ENCODE assay signal across 1 cellular context in the genomic region with DNA sequence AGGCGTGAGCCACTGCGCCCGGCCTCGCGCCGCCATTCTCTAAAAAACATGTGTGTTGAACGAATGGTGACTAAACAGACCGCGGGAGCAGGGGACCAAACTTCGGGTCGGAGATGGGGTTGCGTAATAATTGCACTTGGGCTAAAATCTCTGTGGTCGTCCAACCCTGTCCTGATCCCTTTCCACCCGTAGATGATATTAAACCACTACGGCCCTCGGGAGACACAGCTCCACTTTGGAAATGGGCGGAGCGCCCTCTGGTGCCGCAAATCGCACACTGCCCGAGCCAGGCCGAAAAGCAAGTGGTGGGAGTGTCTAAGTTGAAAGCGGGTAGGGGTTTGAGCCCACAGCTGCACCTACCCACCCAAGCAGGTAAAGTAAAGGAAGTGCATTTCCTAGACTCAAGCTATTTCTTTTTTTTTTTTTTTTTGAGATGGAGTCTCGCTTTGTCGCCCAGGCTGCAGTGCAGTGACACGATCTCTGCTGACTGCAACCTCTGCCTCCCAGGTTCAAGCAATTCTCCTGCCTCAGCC.
TF ChIP-seq lines count a peak whose summit lies in the region.

No MANE protein-coding gene starts in this region.

TF ChIP-seq in neural cell, 6 proteins besides CTCF, POLR2A, EP300 and RAD21:
- TF ChIP-seq, protein P1, sequence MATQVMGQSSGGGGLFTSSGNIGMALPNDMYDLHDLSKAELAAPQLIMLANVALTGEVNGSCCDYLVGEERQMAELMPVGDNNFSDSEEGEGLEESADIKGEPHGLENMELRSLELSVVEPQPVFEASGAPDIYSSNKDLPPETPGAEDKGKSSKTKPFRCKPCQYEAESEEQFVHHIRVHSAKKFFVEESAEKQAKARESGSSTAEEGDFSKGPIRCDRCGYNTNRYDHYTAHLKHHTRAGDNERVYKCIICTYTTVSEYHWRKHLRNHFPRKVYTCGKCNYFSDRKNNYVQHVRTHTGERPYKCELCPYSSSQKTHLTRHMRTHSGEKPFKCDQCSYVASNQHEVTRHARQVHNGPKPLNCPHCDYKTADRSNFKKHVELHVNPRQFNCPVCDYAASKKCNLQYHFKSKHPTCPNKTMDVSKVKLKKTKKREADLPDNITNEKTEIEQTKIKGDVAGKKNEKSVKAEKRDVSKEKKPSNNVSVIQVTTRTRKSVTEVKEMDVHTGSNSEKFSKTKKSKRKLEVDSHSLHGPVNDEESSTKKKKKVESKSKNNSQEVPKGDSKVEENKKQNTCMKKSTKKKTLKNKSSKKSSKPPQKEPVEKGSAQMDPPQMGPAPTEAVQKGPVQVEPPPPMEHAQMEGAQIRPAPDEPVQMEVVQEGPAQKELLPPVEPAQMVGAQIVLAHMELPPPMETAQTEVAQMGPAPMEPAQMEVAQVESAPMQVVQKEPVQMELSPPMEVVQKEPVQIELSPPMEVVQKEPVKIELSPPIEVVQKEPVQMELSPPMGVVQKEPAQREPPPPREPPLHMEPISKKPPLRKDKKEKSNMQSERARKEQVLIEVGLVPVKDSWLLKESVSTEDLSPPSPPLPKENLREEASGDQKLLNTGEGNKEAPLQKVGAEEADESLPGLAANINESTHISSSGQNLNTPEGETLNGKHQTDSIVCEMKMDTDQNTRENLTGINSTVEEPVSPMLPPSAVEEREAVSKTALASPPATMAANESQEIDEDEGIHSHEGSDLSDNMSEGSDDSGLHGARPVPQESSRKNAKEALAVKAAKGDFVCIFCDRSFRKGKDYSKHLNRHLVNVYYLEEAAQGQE (IDR thresholded peaks at IDR 0.05; ENCODE audit: borderline replicate concordance): no peak
- peak; percentile 76 for TF ChIP-seq SMC3 (conservative IDR thresholded peaks at IDR 0.05; ENCODE audit: poor library complexity)
